Comparison of ENCODE assay signal across 11 cellular contexts in the genomic region with DNA sequence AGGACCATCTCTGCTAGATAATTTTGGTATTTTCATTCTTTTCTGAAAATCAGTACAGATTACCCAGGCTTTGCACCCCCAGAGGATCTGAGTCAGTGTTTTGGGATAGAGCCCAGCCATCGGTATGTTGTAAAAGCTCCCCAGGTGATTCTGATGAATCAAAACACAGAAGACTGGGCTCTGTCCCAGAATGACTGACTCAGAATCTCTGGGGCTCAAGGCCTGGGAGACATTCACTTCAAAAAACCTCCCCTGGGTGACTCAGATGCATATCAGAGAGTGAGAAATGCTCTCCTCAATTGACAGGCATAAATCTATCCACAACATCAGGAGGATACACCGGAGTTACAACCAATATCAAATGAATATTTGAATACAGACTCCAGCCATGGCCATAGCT.
DNase-seq lines count a peak whose midpoint lies in the region; ATAC-seq and TF ChIP-seq lines count a peak whose summit lies in the region.
"Had no signal": no experiment of that assay in that cellular context is flagged by ENCODE, and none has a peak within 500 bp of the region (broad histone marks: within the 10 kb centered on the region; RNA-seq: fewer than 3 reads in every experiment).

No MANE protein-coding gene starts in this region.

- DNase-seq in NCI-H2171 treated with DMSO at 0.1 percent for 48 hours (lab: John Stamatoyannopoulos, UW) (peak; percentile 7), NCI-H2171 (lab: John Stamatoyannopoulos, UW) (no peak), SW480 (ENCODE audit: low spot score) (peak; percentile 41), globus pallidus (ENCODE audit: low spot score) (peak; percentile 2), tibial artery (peak; percentile 64 to 75)
- no peak for DNase-seq in effector memory CD8-positive, alpha-beta T cell
- no peak for DNase-seq in stimulated activated naive CD4-positive, alpha-beta T cell (lab: John Stamatoyannopoulos, UW)
- DNase-seq: BE2C, NCI-H2107 had no signal

- ATAC-seq in effector memory CD8-positive, alpha-beta T cell (replicated peaks): no peak
- ATAC-seq in GM19395 (IDR thresholded peaks at IDR 0.05; ENCODE audit: unreplicated experiment): no peak

- H3K9me3 Mint-ChIP-seq in effector memory CD8-positive, alpha-beta T cell: peaks cover 3 to 8% of the 10 kb centered on the region in 2 donors

- H3K27me3 Mint-ChIP-seq in effector memory CD8-positive, alpha-beta T cell: no peaks in the 10 kb centered on the region

- peaks cover 0 to 33% (median 12%) of the 10 kb centered on the region in 4 donors for H3K4me1 ChIP-seq in tibial artery
- H3K4me1 ChIP-seq: BE2C had no signal

- H3K27ac ChIP-seq in tibial artery: no peak overlapping the region

- H3K36me3 ChIP-seq in tibial artery: no peaks in the 10 kb centered on the region
- H3K36me3 ChIP-seq: BE2C had no signal

- intact Hi-C loops in tibial artery (cut with DNase I; ENCODE audit: low total_unique reads): no loop called here

- H3K27me3 ChIP-seq in tibial artery: no peaks in the 10 kb centered on the region
- H3K27me3 ChIP-seq: BE2C had no signal

- no peaks in the 10 kb centered on the region for H3K9me3 ChIP-seq in tibial artery
- H3K9me3 ChIP-seq: BE2C had no signal

- no peak overlapping the region for H3K27ac Mint-ChIP-seq in effector memory CD8-positive, alpha-beta T cell

- H3K36me3 Mint-ChIP-seq in effector memory CD8-positive, alpha-beta T cell (ENCODE audit: insufficient read depth): no peaks in the 10 kb centered on the region

- H3K4me1 Mint-ChIP-seq in effector memory CD8-positive, alpha-beta T cell (ENCODE audit: low read depth in 2 of 2): no peaks in the 10 kb centered on the region

- H3K4me3 ChIP-seq in tibial artery: no peak overlapping the region
- H3K4me3 ChIP-seq: smooth muscle cell had no signal

- TF ChIP-seq CTCF in tibial artery (IDR thresholded peaks at IDR 0.05): no peak

- no peak overlapping the region for H3K4me3 Mint-ChIP-seq in effector memory CD8-positive, alpha-beta T cell

Comparison
In these comparisons a context has a peak if more than half of its experiments do, and no peak if none do; other contexts are left out.
1. DNase-seq: peak in NCI-H2171 treated with DMSO at 0.1 percent for 48 hours (single experiment), SW480 (single experiment), globus pallidus (single experiment) and tibial artery (2 of 2); none in NCI-H2171 (single experiment), effector memory CD8-positive, alpha-beta T cell (0 of 3) and stimulated activated naive CD4-positive, alpha-beta T cell (0 of 6).